In genomic region chr4:183099537-183100297, GRCh38 we compare ENCODE assay signal across 1 cellular context.
TF ChIP-seq lines count a peak whose summit lies in the region.

No MANE protein-coding gene starts in this region.

TF ChIP-seq in HepG2, 621 proteins besides CTCF, POLR2A, EP300 and RAD21 (continued from another document and continues in another):
- TF ChIP-seq, protein P1, sequence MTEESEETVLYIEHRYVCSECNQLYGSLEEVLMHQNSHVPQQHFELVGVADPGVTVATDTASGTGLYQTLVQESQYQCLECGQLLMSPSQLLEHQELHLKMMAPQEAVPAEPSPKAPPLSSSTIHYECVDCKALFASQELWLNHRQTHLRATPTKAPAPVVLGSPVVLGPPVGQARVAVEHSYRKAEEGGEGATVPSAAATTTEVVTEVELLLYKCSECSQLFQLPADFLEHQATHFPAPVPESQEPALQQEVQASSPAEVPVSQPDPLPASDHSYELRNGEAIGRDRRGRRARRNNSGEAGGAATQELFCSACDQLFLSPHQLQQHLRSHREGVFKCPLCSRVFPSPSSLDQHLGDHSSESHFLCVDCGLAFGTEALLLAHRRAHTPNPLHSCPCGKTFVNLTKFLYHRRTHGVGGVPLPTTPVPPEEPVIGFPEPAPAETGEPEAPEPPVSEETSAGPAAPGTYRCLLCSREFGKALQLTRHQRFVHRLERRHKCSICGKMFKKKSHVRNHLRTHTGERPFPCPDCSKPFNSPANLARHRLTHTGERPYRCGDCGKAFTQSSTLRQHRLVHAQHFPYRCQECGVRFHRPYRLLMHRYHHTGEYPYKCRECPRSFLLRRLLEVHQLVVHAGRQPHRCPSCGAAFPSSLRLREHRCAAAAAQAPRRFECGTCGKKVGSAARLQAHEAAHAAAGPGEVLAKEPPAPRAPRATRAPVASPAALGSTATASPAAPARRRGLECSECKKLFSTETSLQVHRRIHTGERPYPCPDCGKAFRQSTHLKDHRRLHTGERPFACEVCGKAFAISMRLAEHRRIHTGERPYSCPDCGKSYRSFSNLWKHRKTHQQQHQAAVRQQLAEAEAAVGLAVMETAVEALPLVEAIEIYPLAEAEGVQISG (CRISPR knock-in tag; IDR thresholded peaks at IDR 0.05) = no peak
- TF ChIP-seq ZNF691 (CRISPR knock-in tag; IDR thresholded peaks at IDR 0.05; ENCODE audit: borderline replicate concordance, low read depth) (no peak), AGO2 (optimal IDR thresholded peaks at IDR 0.05; ENCODE audit: low read depth, low read length) (no peak), ISL2 (CRISPR knock-in tag; IDR thresholded peaks at IDR 0.05) (no peak), MIER3 (CRISPR knock-in tag; IDR thresholded peaks at IDR 0.05; ENCODE audit: borderline replicate concordance) (no peak), EED (CRISPR knock-in tag; IDR thresholded peaks at IDR 0.05) (no peak), RBM39 (IDR thresholded peaks at IDR 0.05; ENCODE audit: low read depth, low read length, poor library complexity, severe bottlenecking) (peak; percentile 3), RARG (CRISPR knock-in tag; IDR thresholded peaks at IDR 0.05; ENCODE audit: low read depth) (no peak), NFE2L1 (CRISPR knock-in tag; IDR thresholded peaks at IDR 0.05; ENCODE audit: borderline replicate concordance) (no peak), ZNF460 (CRISPR knock-in tag; IDR thresholded peaks at IDR 0.05; ENCODE audit: borderline replicate concordance) (no peak), GFI1 (CRISPR knock-in tag; IDR thresholded peaks at IDR 0.05; ENCODE audit: borderline replicate concordance) (no peak), EZH2 (conservative IDR thresholded peaks at IDR 0.05; ENCODE audit: low read depth, low read length) (no peak), POLR2G (IDR thresholded peaks at IDR 0.05; ENCODE audit: low read depth, low read length) (no peak), CSRNP1 (CRISPR knock-in tag; IDR thresholded peaks at IDR 0.05) (no peak), ELF3 (CRISPR knock-in tag; IDR thresholded peaks at IDR 0.05) (no peak), SIN3A (IDR thresholded peaks at IDR 0.05; ENCODE audit: borderline replicate concordance, low read depth, low read length) (peak; percentile 25; the same call in 1 of the 2 replicates), MXD4 (CRISPR knock-in tag; IDR thresholded peaks at IDR 0.05) (peak; percentile 49; the same call in 1 of the 2 replicates), ZNF672 (CRISPR knock-in tag; IDR thresholded peaks at IDR 0.05) (no peak), PTBP1 (IDR thresholded peaks at IDR 0.05; ENCODE audit: low read depth, low read length, poor library complexity, severe bottlenecking) (no peak), ZC3H13 (CRISPR knock-in tag; IDR thresholded peaks at IDR 0.05) (no peak), ZNF124 (CRISPR knock-in tag; IDR thresholded peaks at IDR 0.05) (no peak), ZNF784 (CRISPR knock-in tag; IDR thresholded peaks at IDR 0.05; ENCODE audit: borderline replicate concordance) (no peak), SMARCE1 (IDR thresholded peaks at IDR 0.05; ENCODE audit: borderline replicate concordance) (no peak), NCOA5 (CRISPR knock-in tag; IDR thresholded peaks at IDR 0.05) (no peak), ZNF317 (CRISPR knock-in tag; IDR thresholded peaks at IDR 0.05) (0 out of 2 replicates have a peak, but pooled peaks have one; percentile 50), ZSCAN20 (CRISPR knock-in tag; IDR thresholded peaks at IDR 0.05; ENCODE audit: borderline replicate concordance) (no peak), ATRX (CRISPR knock-in tag; IDR thresholded peaks at IDR 0.05; ENCODE audit: borderline replicate concordance) (no peak), ZNF17 (CRISPR knock-in tag; IDR thresholded peaks at IDR 0.05) (no peak), ZSCAN30 (CRISPR knock-in tag; IDR thresholded peaks at IDR 0.05) (no peak), SP4 (CRISPR knock-in tag; IDR thresholded peaks at IDR 0.05) (no peak), RBM22 (optimal IDR thresholded peaks at IDR 0.05; ENCODE audit: low read length) (no peak), LCORL (IDR thresholded peaks at IDR 0.05) (no peak), LCORL (CRISPR knock-in tag; IDR thresholded peaks at IDR 0.05) (no peak), HDAC2 (CRISPR knock-in tag; IDR thresholded peaks at IDR 0.05) (no peak)
- TF ChIP-seq, protein P2, sequence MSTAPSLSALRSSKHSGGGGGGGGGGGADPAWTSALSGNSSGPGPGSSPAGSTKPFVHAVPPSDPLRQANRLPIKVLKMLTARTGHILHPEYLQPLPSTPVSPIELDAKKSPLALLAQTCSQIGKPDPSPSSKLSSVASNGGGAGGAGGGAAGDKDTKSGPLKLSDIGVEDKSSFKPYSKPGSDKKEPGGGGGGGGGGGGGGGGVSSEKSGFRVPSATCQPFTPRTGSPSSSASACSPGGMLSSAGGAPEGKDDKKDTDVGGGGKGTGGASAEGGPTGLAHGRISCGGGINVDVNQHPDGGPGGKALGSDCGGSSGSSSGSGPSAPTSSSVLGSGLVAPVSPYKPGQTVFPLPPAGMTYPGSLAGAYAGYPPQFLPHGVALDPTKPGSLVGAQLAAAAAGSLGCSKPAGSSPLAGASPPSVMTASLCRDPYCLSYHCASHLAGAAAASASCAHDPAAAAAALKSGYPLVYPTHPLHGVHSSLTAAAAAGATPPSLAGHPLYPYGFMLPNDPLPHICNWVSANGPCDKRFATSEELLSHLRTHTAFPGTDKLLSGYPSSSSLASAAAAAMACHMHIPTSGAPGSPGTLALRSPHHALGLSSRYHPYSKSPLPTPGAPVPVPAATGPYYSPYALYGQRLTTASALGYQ (CRISPR knock-in tag; IDR thresholded peaks at IDR 0.05) = no peak
- TF ChIP-seq, protein P3, sequence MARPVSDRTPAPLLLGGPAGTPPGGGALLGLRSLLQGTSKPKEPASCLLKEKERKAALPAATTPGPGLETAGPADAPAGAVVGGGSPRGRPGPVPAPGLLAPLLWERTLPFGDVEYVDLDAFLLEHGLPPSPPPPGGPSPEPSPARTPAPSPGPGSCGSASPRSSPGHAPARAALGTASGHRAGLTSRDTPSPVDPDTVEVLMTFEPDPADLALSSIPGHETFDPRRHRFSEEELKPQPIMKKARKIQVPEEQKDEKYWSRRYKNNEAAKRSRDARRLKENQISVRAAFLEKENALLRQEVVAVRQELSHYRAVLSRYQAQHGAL (CRISPR knock-in tag; IDR thresholded peaks at IDR 0.05; ENCODE audit: not compliant biosample characterization) = no peak
- TF ChIP-seq, protein P4, sequence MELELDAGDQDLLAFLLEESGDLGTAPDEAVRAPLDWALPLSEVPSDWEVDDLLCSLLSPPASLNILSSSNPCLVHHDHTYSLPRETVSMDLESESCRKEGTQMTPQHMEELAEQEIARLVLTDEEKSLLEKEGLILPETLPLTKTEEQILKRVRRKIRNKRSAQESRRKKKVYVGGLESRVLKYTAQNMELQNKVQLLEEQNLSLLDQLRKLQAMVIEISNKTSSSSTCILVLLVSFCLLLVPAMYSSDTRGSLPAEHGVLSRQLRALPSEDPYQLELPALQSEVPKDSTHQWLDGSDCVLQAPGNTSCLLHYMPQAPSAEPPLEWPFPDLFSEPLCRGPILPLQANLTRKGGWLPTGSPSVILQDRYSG (CRISPR knock-in tag; IDR thresholded peaks at IDR 0.05) = no peak; the same call in 1 of the 2 replicates
- TF ChIP-seq, protein P5, sequence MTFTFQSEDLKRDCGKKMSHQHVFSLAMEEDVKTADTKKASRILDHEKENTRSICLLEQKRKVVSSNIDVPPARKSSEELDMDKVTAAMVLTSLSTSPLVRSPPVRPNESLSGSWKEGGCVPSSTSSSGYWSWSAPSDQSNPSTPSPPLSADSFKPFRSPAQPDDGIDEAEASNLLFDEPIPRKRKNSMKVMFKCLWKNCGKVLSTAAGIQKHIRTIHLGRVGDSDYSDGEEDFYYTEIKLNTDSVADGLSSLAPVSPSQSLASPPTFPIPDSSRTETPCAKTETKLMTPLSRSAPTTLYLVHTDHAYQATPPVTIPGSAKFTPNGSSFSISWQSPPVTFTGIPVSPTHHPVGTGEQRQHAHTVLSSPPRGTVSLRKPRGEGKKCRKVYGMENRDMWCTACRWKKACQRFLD (CRISPR knock-in tag; IDR thresholded peaks at IDR 0.05; ENCODE audit: borderline replicate concordance) = no peak
- TF ChIP-seq, protein P6, sequence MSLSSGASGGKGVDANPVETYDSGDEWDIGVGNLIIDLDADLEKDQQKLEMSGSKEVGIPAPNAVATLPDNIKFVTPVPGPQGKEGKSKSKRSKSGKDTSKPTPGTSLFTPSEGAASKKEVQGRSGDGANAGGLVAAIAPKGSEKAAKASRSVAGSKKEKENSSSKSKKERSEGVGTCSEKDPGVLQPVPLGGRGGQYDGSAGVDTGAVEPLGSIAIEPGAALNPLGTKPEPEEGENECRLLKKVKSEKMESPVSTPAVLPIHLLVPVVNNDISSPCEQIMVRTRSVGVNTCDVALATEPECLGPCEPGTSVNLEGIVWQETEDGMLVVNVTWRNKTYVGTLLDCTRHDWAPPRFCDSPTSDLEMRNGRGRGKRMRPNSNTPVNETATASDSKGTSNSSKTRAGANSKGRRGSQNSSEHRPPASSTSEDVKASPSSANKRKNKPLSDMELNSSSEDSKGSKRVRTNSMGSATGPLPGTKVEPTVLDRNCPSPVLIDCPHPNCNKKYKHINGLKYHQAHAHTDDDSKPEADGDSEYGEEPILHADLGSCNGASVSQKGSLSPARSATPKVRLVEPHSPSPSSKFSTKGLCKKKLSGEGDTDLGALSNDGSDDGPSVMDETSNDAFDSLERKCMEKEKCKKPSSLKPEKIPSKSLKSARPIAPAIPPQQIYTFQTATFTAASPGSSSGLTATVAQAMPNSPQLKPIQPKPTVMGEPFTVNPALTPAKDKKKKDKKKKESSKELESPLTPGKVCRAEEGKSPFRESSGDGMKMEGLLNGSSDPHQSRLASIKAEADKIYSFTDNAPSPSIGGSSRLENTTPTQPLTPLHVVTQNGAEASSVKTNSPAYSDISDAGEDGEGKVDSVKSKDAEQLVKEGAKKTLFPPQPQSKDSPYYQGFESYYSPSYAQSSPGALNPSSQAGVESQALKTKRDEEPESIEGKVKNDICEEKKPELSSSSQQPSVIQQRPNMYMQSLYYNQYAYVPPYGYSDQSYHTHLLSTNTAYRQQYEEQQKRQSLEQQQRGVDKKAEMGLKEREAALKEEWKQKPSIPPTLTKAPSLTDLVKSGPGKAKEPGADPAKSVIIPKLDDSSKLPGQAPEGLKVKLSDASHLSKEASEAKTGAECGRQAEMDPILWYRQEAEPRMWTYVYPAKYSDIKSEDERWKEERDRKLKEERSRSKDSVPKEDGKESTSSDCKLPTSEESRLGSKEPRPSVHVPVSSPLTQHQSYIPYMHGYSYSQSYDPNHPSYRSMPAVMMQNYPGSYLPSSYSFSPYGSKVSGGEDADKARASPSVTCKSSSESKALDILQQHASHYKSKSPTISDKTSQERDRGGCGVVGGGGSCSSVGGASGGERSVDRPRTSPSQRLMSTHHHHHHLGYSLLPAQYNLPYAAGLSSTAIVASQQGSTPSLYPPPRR (CRISPR knock-in tag; IDR thresholded peaks at IDR 0.05; ENCODE audit: borderline replicate concordance) = no peak
- TF ChIP-seq, protein P7, sequence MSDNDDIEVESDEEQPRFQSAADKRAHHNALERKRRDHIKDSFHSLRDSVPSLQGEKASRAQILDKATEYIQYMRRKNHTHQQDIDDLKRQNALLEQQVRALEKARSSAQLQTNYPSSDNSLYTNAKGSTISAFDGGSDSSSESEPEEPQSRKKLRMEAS (IDR thresholded peaks at IDR 0.05) = peak; percentile 90
- TF ChIP-seq, protein P8, sequence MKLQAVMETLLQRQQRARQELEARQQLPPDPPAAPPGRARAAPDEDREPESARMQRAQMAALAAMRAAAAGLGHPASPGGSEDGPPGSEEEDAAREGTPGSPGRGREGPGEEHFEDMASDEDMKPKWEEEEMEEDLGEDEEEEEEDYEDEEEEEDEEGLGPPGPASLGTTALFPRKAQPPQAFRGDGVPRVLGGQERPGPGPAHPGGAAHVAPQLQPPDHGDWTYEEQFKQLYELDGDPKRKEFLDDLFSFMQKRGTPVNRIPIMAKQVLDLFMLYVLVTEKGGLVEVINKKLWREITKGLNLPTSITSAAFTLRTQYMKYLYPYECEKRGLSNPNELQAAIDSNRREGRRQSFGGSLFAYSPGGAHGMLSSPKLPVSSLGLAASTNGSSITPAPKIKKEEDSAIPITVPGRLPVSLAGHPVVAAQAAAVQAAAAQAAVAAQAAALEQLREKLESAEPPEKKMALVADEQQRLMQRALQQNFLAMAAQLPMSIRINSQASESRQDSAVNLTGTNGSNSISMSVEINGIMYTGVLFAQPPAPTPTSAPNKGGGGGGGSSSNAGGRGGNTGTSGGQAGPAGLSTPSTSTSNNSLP (IDR thresholded peaks at IDR 0.05; ENCODE audit: low read depth, low read length) = no peak
